9 cellular contexts compared by ENCODE assay signal in the genomic region with DNA sequence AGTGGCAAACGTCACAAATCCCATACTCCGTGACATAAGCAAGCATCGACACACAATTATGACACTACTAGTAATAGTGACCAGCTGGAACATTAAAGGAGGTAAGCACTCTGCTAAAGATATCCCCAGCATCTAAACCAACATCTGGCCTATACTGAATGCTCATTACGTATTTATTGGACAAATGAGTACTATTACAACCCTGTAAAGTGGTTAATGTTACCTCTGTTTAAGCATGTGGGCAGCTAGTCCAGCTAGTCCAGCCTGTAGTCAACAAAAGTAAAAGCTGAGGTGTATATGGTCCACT. TPM values are rescaled to one million over a fixed set of nuclear protein-coding genes. Genes with fewer than 3 reads are reported as not detected.
DNase-seq lines count a peak whose midpoint lies in the region; ATAC-seq and TF ChIP-seq lines count a peak whose summit lies in the region.
"Had no signal": no experiment of that assay in that cellular context is flagged by ENCODE, and none has a peak within 500 bp of the region (broad histone marks: within the 10 kb centered on the region; RNA-seq: fewer than 3 reads in every experiment).

No MANE protein-coding gene starts in this region.

- peak in 2 of 12 donors; percentile 1 to 6 for TF ChIP-seq CTCF in heart left ventricle (IDR thresholded peaks at IDR 0.05)

- H3K27ac ChIP-seq in heart left ventricle (peak overlapping the region in 7 of 12 donors; percentile 29 to 90 (median 84)), iPS-20b (ENCODE audit: low read length) (no peak overlapping the region), urinary bladder (ENCODE audit: low read depth) (peak overlapping the region; percentile 92)

- H3K27me3 ChIP-seq in heart left ventricle, result peaks cover 0 to 3% (median 0%) of the 10 kb centered on the region in 9 donors
- H3K27me3 ChIP-seq in iPS-20b (ENCODE audit: insufficient read depth, low read length), result no peaks in the 10 kb centered on the region

- H3K9ac ChIP-seq in iPS-20b (ENCODE audit: low read depth, low read length), result no peak overlapping the region

- H3K4me3 Mint-ChIP-seq in T-cell, result peak overlapping the region; percentile 89 to 93 (median 92)

- POLR2A ChIA-PET in T-cell (lab: Charles Lee), result no interaction called here

- H3K36me3 Mint-ChIP-seq in T-cell, result no peaks in the 10 kb centered on the region

- no peak for ATAC-seq in heart left ventricle
- no peak for ATAC-seq in Right ventricle myocardium superior (ENCODE audit: poor library complexity)
- ATAC-seq in T-cell (replicated peaks in 1 of 4), result peak in 2 of 4 experiments; percentile 5 to 8
- ATAC-seq in GM18498 (IDR thresholded peaks at IDR 0.05; ENCODE audit: unreplicated experiment), result no peak

- H3K4me3 ChIP-seq in heart left ventricle (peak overlapping the region in 10 of 12 donors; percentile 59 to 88 (median 70)), iPS-20b (ENCODE audit: low read length) (peak overlapping the region; percentile 76), urinary bladder (ENCODE audit: low read depth, low read length) (peak overlapping the region; percentile 72)

- peaks cover 0 to 4% (median 0%) of the 10 kb centered on the region in 3 donors for H3K9me3 Mint-ChIP-seq in T-cell

- H3K36me3 ChIP-seq in heart left ventricle (no peaks in the 10 kb centered on the region), iPS-20b (ENCODE audit: insufficient read depth, low read depth, low read length) (no peaks in the 10 kb centered on the region), urinary bladder (ENCODE audit: insufficient read depth) (no peaks in the 10 kb centered on the region)

- H3K4me1 Mint-ChIP-seq in T-cell, result peaks cover 23 to 29% (median 24%) of the 10 kb centered on the region in 3 donors

- peak overlapping the region; percentile 93 to 94 for H3K27ac Mint-ChIP-seq in T-cell

- DNase-seq in heart left ventricle (no peak), Right ventricle myocardium superior (no peak), T-cell (no peak), globus pallidus (ENCODE audit: low spot score) (no peak), medulla oblongata (ENCODE audit: extremely low spot score) (no peak)

- H3K27me3 Mint-ChIP-seq in T-cell, result peaks cover 0 to 6% of the 10 kb centered on the region in 2 donors

- H3K4me1 ChIP-seq in heart left ventricle (peaks cover 0 to 13% (median 0%) of the 10 kb centered on the region in 12 donors), iPS-20b (ENCODE audit: insufficient read depth, low read length) (peaks cover 4% of the 10 kb centered on the region; the same call in 1 of the 2 replicates), urinary bladder (ENCODE audit: insufficient read depth) (no peaks in the 10 kb centered on the region)

- intact Hi-C loops in heart left ventricle (cut with DNase I), result loop anchor here in 4 of 10 donors (5.0 to 10.0 kb wide), 2 partner anchors 400 to 403 kb away; no protein-coding TSS in a partner anchor
- intact Hi-C loops in Right ventricle myocardium superior (cut with DNase I), result no loop called here

- 17 to 40% (median 21%) methylated on average over 2 to 4 of the region's 4 CpGs for whole genome bisulfite sequencing in heart left ventricle, 4 donors
- WGBS in urinary bladder, result 8% methylated on average over 4 of the region's 4 CpGs

- no peak for TF ChIP-seq POLR2A in heart left ventricle (IDR thresholded peaks at IDR 0.05)

- CTCF ChIA-PET in T-cell (lab: Charles Lee), result interaction anchor here in 1 of 2 donors (0.8 to 1.5 kb wide), 2 partner anchors 11 to 401 kb away, joined by 3 to 5 read pairs; no protein-coding TSS in a partner anchor

- H3K9me3 ChIP-seq in heart left ventricle (no peaks in the 10 kb centered on the region), iPS-20b (ENCODE audit: insufficient read depth, low read depth, low read length) (no peaks in the 10 kb centered on the region)

RNA-seq across cellular contexts. Expression of a gene that starts 0.4 kb away (rescaled TPM):
- total RNA-seq in heart left ventricle (10 to 100 TPM in 1 of 9 donors, 1 to 10 TPM in 8; 4.1 to 10.5 (median 6.8) TPM), Right ventricle myocardium superior (3.5 TPM), T-cell (10 to 100 TPM in 2 of 5 donors, 1 to 10 TPM in 3; 8.1 to 31.2 (median 9.4) TPM), urinary bladder (13.6 TPM)
- polyA plus RNA-seq in heart left ventricle (10 to 100 TPM in 1 of 2 donors, 1 to 10 TPM in 1; 9.1 to 13.0 TPM), urinary bladder (12.9 TPM)

RNA-seq across cellular contexts. Expression of a gene that starts 24.7 kb away (rescaled TPM):
- not detected for total RNA-seq in heart left ventricle
- polyA plus RNA-seq in heart left ventricle, result under 1 TPM in 1 of 2 donors, not detected in 1; 0.08 TPM
- not detected for total RNA-seq in Right ventricle myocardium superior
- not detected for total RNA-seq in T-cell
- total RNA-seq in urinary bladder, result 0.63 TPM
- 0.41 TPM for polyA plus RNA-seq in urinary bladder
- total RNA-seq: LHCN-M2 had no signal
